10 cellular contexts compared by ENCODE assay signal in genomic region chr13:33797622-33798021, GRCh38. TPM values are rescaled to one million over a fixed set of nuclear protein-coding genes. Genes with fewer than 3 reads are reported as not detected.
DNase-seq lines count a peak whose midpoint lies in the region; ATAC-seq and TF ChIP-seq lines count a peak whose summit lies in the region.
"Had no signal": no experiment of that assay in that cellular context is flagged by ENCODE, and none has a peak within 500 bp of the region (broad histone marks: within the 10 kb centered on the region; RNA-seq: fewer than 3 reads in every experiment).

No MANE protein-coding gene starts in this region.

- ATAC-seq in HG02852 (IDR thresholded peaks at IDR 0.05; ENCODE audit: unreplicated experiment) (peak; percentile 75), lower lobe of right lung (peak; percentile 49 to 73), GM18520 (IDR thresholded peaks at IDR 0.05; ENCODE audit: unreplicated experiment) (no peak), GM21723 (IDR thresholded peaks at IDR 0.05; ENCODE audit: unreplicated experiment) (no peak), natural killer cell (no peak)

- BruUV-seq in MCF 10A (replicated peaks; lab: Mats Ljungman, UMichigan), result no TSS peak

- H3K36me3 Mint-ChIP-seq in MCF 10A (ENCODE audit: insufficient read depth, unreplicated experiment) (no peaks in the 10 kb centered on the region), natural killer cell (no peaks in the 10 kb centered on the region)

- H3K79me2 ChIP-seq in ACC112 (ENCODE audit: control insufficient read depth, insufficient read depth, low read length, unreplicated experiment), result no peaks in the 10 kb centered on the region

- peaks cover 12% of the 10 kb centered on the region for H3K4me1 Mint-ChIP-seq in MCF 10A (ENCODE audit: insufficient read depth, unreplicated experiment)
- H3K4me1 Mint-ChIP-seq in natural killer cell, result no peaks in the 10 kb centered on the region

- intact Hi-C loops in MCF 10A (cut with micrococcal nuclease), result no loop called here
- intact Hi-C loops in lower lobe of right lung (cut with DNase I), result no loop called here
- intact Hi-C loops in posterior vena cava (cut with DNase I), result no loop called here
- intact Hi-C loops in natural killer cell (cut with micrococcal nuclease), result no loop called here

- no peaks in the 10 kb centered on the region for H3K9me3 ChIP-seq in lower lobe of right lung

- DNase-seq in MCF 10A (ENCODE audit: unreplicated experiment) (peak; percentile 16), lower lobe of right lung (no peak), posterior vena cava (ENCODE audit: low spot score) (no peak), natural killer cell (no peak)
- DNase-seq: NCI-H1694 treated with DMSO at 0.1 percent for 48 hours had no signal

- H2AFZ ChIP-seq in ACC112 (ENCODE audit: low read length, unreplicated experiment), result peak overlapping the region; percentile 98

- POLR2A ChIA-PET in MCF 10A (lab: Yijun Ruan, JAX), result interaction anchor here (1.3 kb wide), 1 partner anchor 20 kb away, joined by 5 read pairs; the partner anchor contains the start of gene RFC3

- H3K27ac Mint-ChIP-seq in MCF 10A (ENCODE audit: low read depth, unreplicated experiment) (peak overlapping the region; percentile 29), natural killer cell (no peak overlapping the region)
- H3K27ac Mint-ChIP-seq: B cell had no signal

- H3K4me3 Mint-ChIP-seq in MCF 10A (ENCODE audit: unreplicated experiment), result peak overlapping the region; percentile 27
- no peak overlapping the region for H3K4me3 Mint-ChIP-seq in natural killer cell
- H3K4me3 Mint-ChIP-seq: B cell had no signal

- CTCF ChIA-PET in MCF 10A (lab: Yijun Ruan, JAX), result interaction anchor here (0.7 kb wide), 1 partner anchor 14 kb away, joined by 3 read pairs; no protein-coding TSS in a partner anchor

- H3K4me3 ChIP-seq in ACC112 (ENCODE audit: low read depth, low read length) (peak overlapping the region; percentile 60), lower lobe of right lung (peak overlapping the region; percentile 20)

- peaks cover 9% of the 10 kb centered on the region for H3K4me1 ChIP-seq in ACC112 (ENCODE audit: control insufficient read depth, insufficient read depth, low read length, unreplicated experiment)
- peaks cover 15% of the 10 kb centered on the region for H3K4me1 ChIP-seq in lower lobe of right lung

- 0 out of 2 replicates have a peak overlapping the region, but pooled peaks have one; percentile 12 for H3K27ac ChIP-seq in ACC112 (ENCODE audit: low read depth, low read length)
- H3K27ac ChIP-seq in lower lobe of right lung, result no peak overlapping the region

- no peaks in the 10 kb centered on the region for H3K27me3 Mint-ChIP-seq in MCF 10A (ENCODE audit: insufficient read depth, unreplicated experiment)
- peaks cover 13 to 19% of the 10 kb centered on the region in 2 donors for H3K27me3 Mint-ChIP-seq in natural killer cell (ENCODE audit: low read depth in 2 of 2)

- H3K27me3 ChIP-seq in ACC112 (ENCODE audit: insufficient read depth, low read length) (no peaks in the 10 kb centered on the region), lower lobe of right lung (ENCODE audit: low read depth) (no peaks in the 10 kb centered on the region)

- H3K36me3 ChIP-seq in ACC112 (ENCODE audit: insufficient read depth, low read length) (no peaks in the 10 kb centered on the region), lower lobe of right lung (no peaks in the 10 kb centered on the region)

- no peaks in the 10 kb centered on the region for H3K9me3 Mint-ChIP-seq in MCF 10A (ENCODE audit: unreplicated experiment)
- peaks cover under 1 to 2% of the 10 kb centered on the region in 2 donors for H3K9me3 Mint-ChIP-seq in natural killer cell

- no peak for TF ChIP-seq CTCF in MCF 10A (IDR thresholded peaks at IDR 0.05; ENCODE audit: unreplicated experiment)
- no peak for TF ChIP-seq CTCF in lower lobe of right lung (IDR thresholded peaks at IDR 0.05)
- no peak for TF ChIP-seq CTCF in natural killer cell (IDR thresholded peaks at IDR 0.05)

RNA-seq across cellular contexts. Expression of gene RFC3, which starts 20.3 kb away (rescaled TPM):
- 13.4 and 17.5 TPM in 2 replicates for total RNA-seq in MCF 10A (2022)
- total RNA-seq in lower lobe of right lung, result 7.1 TPM
- total RNA-seq in posterior vena cava, result 1 to 10 TPM; 5.2 to 5.3 TPM
- total RNA-seq in natural killer cell, result 1 to 10 TPM; 5.5 to 7.0 (median 6.8) TPM

Comparison
In these comparisons a context has a peak if more than half of its experiments do, and no peak if none do; other contexts are left out.
1. ATAC-seq: peak in HG02852 (single experiment) and lower lobe of right lung (2 of 2); none in GM18520 (single experiment), GM21723 (single experiment) and natural killer cell (0 of 3).